8 cellular contexts compared by ENCODE assay signal in the genomic region with DNA sequence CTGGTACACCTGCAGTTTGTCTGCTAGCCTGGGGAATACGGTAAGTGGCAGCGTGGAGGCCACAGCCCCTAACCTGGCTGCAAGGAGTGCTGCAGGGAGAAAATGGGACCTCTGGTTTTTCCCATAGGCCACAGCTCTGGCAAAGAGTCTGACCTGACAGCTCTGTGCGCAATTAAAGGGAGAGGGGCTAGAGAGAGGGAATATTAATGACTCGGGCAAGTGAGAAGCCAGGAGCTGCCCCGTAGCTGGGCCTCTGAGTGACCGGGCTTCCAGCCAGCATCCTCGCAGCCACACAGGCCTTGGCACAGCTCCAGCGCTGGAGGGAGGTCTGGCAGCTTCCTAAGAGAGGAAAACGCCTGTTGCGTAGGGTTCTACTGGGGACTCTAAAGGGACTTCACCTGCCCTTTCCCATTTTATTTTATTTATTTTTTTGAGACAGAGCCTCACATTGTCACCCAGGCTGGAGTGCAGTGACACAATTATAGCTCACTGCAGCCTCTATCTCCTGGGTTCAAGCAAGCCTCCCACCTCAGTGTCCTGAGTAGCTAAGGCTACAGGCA. TPM values are rescaled to one million over a fixed set of nuclear protein-coding genes. Genes with fewer than 3 reads are reported as not detected.
DNase-seq lines count a peak whose midpoint lies in the region; ATAC-seq and TF ChIP-seq lines count a peak whose summit lies in the region.

No MANE protein-coding gene starts in this region.

- H3F3A ChIP-seq in GM23338 (replicated peaks; ENCODE audit: low read depth) (no peaks in the 10 kb centered on the region), PC-3 (ENCODE audit: low read length, unreplicated experiment) (no peaks in the 10 kb centered on the region)

- POLR2A ChIA-PET in PC-3 (lab: Charles Lee; ENCODE audit: unreplicated experiment): no interaction called here

- H3K27ac Mint-ChIP-seq in GM23338: peak overlapping the region; percentile 33; the same call in 1 of the 2 replicates

- no peaks in the 10 kb centered on the region for H3K79me2 ChIP-seq in GM23338 (replicated peaks; ENCODE audit: insufficient read depth)
- no peaks in the 10 kb centered on the region for H3K79me2 ChIP-seq in PC-3 (ENCODE audit: low read length)

- H3K9me3 Mint-ChIP-seq in GM23338: no peaks in the 10 kb centered on the region

- BruUV-seq in PC-3 (replicated peaks; lab: Mats Ljungman, UMichigan): no TSS peak

- H3K4me3 ChIP-seq in GM23338: no peak overlapping the region
- H3K4me3 ChIP-seq in PC-3 (ENCODE audit: low read length): no peak overlapping the region

- ATAC-seq in GM23338 (peak; percentile 52), PC-3 (peak; percentile 31; the same call in 1 of the 2 replicates)

- peaks cover 3% of the 10 kb centered on the region; the same call in 1 of the 3 replicates for H3K36me3 Mint-ChIP-seq in GM23338 (ENCODE audit: low read depth)

- H3K4me1 ChIP-seq in GM23338 (ENCODE audit: insufficient read depth) (peaks cover 6% of the 10 kb centered on the region; the same call in 1 of the 2 replicates), PC-3 (ENCODE audit: insufficient read depth, low read length) (peaks cover 27% of the 10 kb centered on the region)

- H3K36me3 ChIP-seq in GM23338 (ENCODE audit: insufficient read depth) (no peaks in the 10 kb centered on the region), PC-3 (ENCODE audit: low read depth, low read length) (no peaks in the 10 kb centered on the region)

- H4K20me1 ChIP-seq in GM23338 (replicated peaks; ENCODE audit: insufficient read depth) (no peaks in the 10 kb centered on the region), PC-3 (ENCODE audit: low read length) (no peaks in the 10 kb centered on the region)

- no peaks in the 10 kb centered on the region for H3K9me3 ChIP-seq in PC-3 (ENCODE audit: low read length)

- DNase-seq in GM23338 (ENCODE audit: low spot score): no peak
- peak; percentile 77 for DNase-seq in PC-3
- peak; percentile 46 for DNase-seq in fibroblast of the conjunctiva (ENCODE audit: low read depth)
- DNase-seq in putamen (ENCODE audit: low spot score): peak; percentile 95
- DNase-seq in stimulated activated naive CD4-positive, alpha-beta T cell (lab: John Stamatoyannopoulos, UW): no peak
- no peak for DNase-seq in NOMO-1 treated with DMSO at 0.1 percent for 48 hours (lab: John Stamatoyannopoulos, UW; ENCODE audit: unreplicated experiment)
- DNase-seq in NCI-H524 treated with DMSO at 0.1 percent for 48 hours (lab: John Stamatoyannopoulos, UW): no peak
- DNase-seq in NCI-H226: no peak

- H3K27me3 ChIP-seq in GM23338 (ENCODE audit: insufficient read depth) (no peaks in the 10 kb centered on the region), PC-3 (ENCODE audit: low read length) (no peaks in the 10 kb centered on the region)

- H3K27me3 Mint-ChIP-seq in GM23338 (ENCODE audit: insufficient read depth, low read depth, poor library complexity): peaks cover 2% of the 10 kb centered on the region

- CTCF ChIA-PET in PC-3 (lab: Charles Lee): interaction anchor here (0.6 kb wide), 1 partner anchor 160 kb away, joined by 3 read pairs; no protein-coding TSS in a partner anchor

- H3K4me3 Mint-ChIP-seq in GM23338: no peak overlapping the region

- intact Hi-C loops in PC-3 (cut with micrococcal nuclease): no loop called here

- H2AFZ ChIP-seq in GM23338 (no peak overlapping the region), PC-3 (ENCODE audit: low read length) (peak overlapping the region; percentile 52; the same call in 1 of the 2 replicates)

- no peaks in the 10 kb centered on the region for H3K9me2 ChIP-seq in GM23338 (ENCODE audit: insufficient read depth)
- no peaks in the 10 kb centered on the region for H3K9me2 ChIP-seq in PC-3 (replicated peaks; ENCODE audit: low read length)

- H3K27ac ChIP-seq in GM23338 (ENCODE audit: low read depth): no peak overlapping the region
- no peak overlapping the region for H3K27ac ChIP-seq in PC-3 (ENCODE audit: low read length)

- H3K9ac ChIP-seq in PC-3 (ENCODE audit: low read length): no peak overlapping the region

- TF ChIP-seq CTCF in GM23338 (conservative IDR thresholded peaks at IDR 0.05; ENCODE audit: low read depth in 2 of 2) (no peak), PC-3 (conservative IDR thresholded peaks at IDR 0.05; ENCODE audit: low read depth, low read length) (no peak)

- H3K4me2 ChIP-seq in GM23338 (no peak overlapping the region), PC-3 (ENCODE audit: low read length) (peak overlapping the region; percentile 40)

- H3K4me1 Mint-ChIP-seq in GM23338: peaks cover 7% of the 10 kb centered on the region; the same call in 1 of the 3 replicates

TF ChIP-seq in GM23338, 12 proteins besides CTCF, POLR2A, EP300 and RAD21:
- TF ChIP-seq ZNF331 (CRISPR knock-in tag; IDR thresholded peaks at IDR 0.05; ENCODE audit: low read depth) (no peak), EZH2 (IDR thresholded peaks at IDR 0.05; ENCODE audit: low read depth, unreplicated experiment) (no peak), EZH2phosphoT487 (IDR thresholded peaks at IDR 0.05; ENCODE audit: unreplicated experiment) (no peak), POLR2AphosphoS5 (IDR thresholded peaks at IDR 0.05; ENCODE audit: low read depth) (no peak), JUNB (IDR thresholded peaks at IDR 0.05; ENCODE audit: unreplicated experiment) (no peak)
- TF ChIP-seq, protein P1, sequence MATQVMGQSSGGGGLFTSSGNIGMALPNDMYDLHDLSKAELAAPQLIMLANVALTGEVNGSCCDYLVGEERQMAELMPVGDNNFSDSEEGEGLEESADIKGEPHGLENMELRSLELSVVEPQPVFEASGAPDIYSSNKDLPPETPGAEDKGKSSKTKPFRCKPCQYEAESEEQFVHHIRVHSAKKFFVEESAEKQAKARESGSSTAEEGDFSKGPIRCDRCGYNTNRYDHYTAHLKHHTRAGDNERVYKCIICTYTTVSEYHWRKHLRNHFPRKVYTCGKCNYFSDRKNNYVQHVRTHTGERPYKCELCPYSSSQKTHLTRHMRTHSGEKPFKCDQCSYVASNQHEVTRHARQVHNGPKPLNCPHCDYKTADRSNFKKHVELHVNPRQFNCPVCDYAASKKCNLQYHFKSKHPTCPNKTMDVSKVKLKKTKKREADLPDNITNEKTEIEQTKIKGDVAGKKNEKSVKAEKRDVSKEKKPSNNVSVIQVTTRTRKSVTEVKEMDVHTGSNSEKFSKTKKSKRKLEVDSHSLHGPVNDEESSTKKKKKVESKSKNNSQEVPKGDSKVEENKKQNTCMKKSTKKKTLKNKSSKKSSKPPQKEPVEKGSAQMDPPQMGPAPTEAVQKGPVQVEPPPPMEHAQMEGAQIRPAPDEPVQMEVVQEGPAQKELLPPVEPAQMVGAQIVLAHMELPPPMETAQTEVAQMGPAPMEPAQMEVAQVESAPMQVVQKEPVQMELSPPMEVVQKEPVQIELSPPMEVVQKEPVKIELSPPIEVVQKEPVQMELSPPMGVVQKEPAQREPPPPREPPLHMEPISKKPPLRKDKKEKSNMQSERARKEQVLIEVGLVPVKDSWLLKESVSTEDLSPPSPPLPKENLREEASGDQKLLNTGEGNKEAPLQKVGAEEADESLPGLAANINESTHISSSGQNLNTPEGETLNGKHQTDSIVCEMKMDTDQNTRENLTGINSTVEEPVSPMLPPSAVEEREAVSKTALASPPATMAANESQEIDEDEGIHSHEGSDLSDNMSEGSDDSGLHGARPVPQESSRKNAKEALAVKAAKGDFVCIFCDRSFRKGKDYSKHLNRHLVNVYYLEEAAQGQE (IDR thresholded peaks at IDR 0.05; ENCODE audit: unreplicated experiment): no peak
- TF ChIP-seq, protein P2, sequence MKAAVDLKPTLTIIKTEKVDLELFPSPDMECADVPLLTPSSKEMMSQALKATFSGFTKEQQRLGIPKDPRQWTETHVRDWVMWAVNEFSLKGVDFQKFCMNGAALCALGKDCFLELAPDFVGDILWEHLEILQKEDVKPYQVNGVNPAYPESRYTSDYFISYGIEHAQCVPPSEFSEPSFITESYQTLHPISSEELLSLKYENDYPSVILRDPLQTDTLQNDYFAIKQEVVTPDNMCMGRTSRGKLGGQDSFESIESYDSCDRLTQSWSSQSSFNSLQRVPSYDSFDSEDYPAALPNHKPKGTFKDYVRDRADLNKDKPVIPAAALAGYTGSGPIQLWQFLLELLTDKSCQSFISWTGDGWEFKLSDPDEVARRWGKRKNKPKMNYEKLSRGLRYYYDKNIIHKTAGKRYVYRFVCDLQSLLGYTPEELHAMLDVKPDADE (IDR thresholded peaks at IDR 0.05): no peak

RNA-seq across cellular contexts. Expression of a gene that starts 18.2 kb away (rescaled TPM):
- total RNA-seq in GM23338 (2014; rRNA removed; shearing (Covaris generic)): 0.45 TPM in 1 of 2 replicates, not detected in the other
- 0.32 TPM in 1 of 2 replicates, not detected in the other for polyA plus RNA-seq in GM23338 (2016; fragmentation: Nextera tagmentation; extraction: Ambion mirVana)
- not detected in 2 replicates for total RNA-seq in PC-3 (2014; rRNA removed)

RNA-seq across cellular contexts. Expression of a gene that starts 55.3 kb away (rescaled TPM):
- total RNA-seq in GM23338 (2014; rRNA removed; shearing (Covaris generic)): 15.2 and 19.1 TPM in 2 replicates
- polyA plus RNA-seq in GM23338 (2016; fragmentation: Nextera tagmentation; extraction: Ambion mirVana): 7.9 and 12.4 TPM in 2 replicates
- total RNA-seq in PC-3 (2014; rRNA removed): 0.52 and 0.58 TPM in 2 replicates

Comparison
In these comparisons a context has a peak if more than half of its experiments do, and no peak if none do; other contexts are left out.
1. DNase-seq: peak in PC-3 (single experiment), fibroblast of the conjunctiva (single experiment) and putamen (single experiment); none in GM23338 (single experiment), stimulated activated naive CD4-positive, alpha-beta T cell (0 of 6), NOMO-1 treated with DMSO at 0.1 percent for 48 hours (single experiment), NCI-H524 treated with DMSO at 0.1 percent for 48 hours (single experiment) and NCI-H226 (single experiment).
2. RNA of a gene that starts 55.3 kb away (total RNA-seq): 15.2 to 19.1 TPM in GM23338; 0.52 to 0.58 TPM in PC-3; every median in the first group is over 10 times any median in the second.